Comparison of ENCODE assay signal across 1 cellular context in the genomic region with DNA sequence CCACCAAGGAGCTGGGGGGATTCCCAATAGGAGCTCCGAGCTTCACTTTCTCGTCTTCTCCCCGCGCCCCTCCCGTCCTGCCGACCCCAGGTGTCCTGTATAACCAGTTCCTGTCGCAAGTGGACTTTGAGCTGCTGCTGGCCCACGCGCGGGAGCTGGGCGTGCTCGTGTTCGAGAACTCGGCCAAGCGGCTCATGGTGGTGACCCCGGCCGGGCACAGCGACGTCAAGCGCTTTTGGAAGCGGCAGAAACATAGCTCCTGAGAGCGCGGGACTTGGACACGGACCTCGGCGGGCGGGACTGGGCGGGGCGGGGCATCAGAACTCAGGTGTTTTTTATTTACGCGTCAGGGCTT.
TF ChIP-seq lines count a peak whose summit lies in the region.

No MANE protein-coding gene starts in this region.

TF ChIP-seq in IMR-90, 13 proteins besides CTCF, POLR2A, EP300 and RAD21:
- TF ChIP-seq CEBPB (IDR thresholded peaks at IDR 0.05; ENCODE audit: low read depth, low read length) (no peak), SMC3 (IDR thresholded peaks at IDR 0.05; ENCODE audit: low read depth, low read length) (no peak), RFX5 (IDR thresholded peaks at IDR 0.05; ENCODE audit: low read depth, low read length) (no peak), MAZ (IDR thresholded peaks at IDR 0.05; ENCODE audit: borderline replicate concordance, low read depth, low read length) (no peak), FOS (IDR thresholded peaks at IDR 0.05; ENCODE audit: low read depth, low read length) (no peak), BHLHE40 (IDR thresholded peaks at IDR 0.05; ENCODE audit: low read depth, low read length) (no peak), NFE2L2 (IDR thresholded peaks at IDR 0.05; ENCODE audit: low read depth, low read length) (no peak), RCOR1 (IDR thresholded peaks at IDR 0.05; ENCODE audit: insufficient replicate concordance, low read length) (no peak), MAFK (IDR thresholded peaks at IDR 0.05; ENCODE audit: low read depth, low read length) (no peak), MXI1 (IDR thresholded peaks at IDR 0.05; ENCODE audit: borderline replicate concordance, low read depth, low read length) (no peak), CHD1 (IDR thresholded peaks at IDR 0.05; ENCODE audit: low read depth, low read length) (no peak)
- TF ChIP-seq, protein P1, sequence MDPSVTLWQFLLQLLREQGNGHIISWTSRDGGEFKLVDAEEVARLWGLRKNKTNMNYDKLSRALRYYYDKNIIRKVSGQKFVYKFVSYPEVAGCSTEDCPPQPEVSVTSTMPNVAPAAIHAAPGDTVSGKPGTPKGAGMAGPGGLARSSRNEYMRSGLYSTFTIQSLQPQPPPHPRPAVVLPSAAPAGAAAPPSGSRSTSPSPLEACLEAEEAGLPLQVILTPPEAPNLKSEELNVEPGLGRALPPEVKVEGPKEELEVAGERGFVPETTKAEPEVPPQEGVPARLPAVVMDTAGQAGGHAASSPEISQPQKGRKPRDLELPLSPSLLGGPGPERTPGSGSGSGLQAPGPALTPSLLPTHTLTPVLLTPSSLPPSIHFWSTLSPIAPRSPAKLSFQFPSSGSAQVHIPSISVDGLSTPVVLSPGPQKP (IDR thresholded peaks at IDR 0.05; ENCODE audit: borderline replicate concordance, low read depth, low read length) = no peak
- TF ChIP-seq, protein P2, sequence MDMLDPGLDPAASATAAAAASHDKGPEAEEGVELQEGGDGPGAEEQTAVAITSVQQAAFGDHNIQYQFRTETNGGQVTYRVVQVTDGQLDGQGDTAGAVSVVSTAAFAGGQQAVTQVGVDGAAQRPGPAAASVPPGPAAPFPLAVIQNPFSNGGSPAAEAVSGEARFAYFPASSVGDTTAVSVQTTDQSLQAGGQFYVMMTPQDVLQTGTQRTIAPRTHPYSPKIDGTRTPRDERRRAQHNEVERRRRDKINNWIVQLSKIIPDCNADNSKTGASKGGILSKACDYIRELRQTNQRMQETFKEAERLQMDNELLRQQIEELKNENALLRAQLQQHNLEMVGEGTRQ (IDR thresholded peaks at IDR 0.05; ENCODE audit: low read depth, low read length) = no peak
TF ChIP-seq in IMR-90: peak in this region for 0.
